3 cellular contexts compared by ENCODE assay signal in genomic region chr3:89312141-89312540, GRCh38.
TF ChIP-seq lines count a peak whose summit lies in the region.

No MANE protein-coding gene starts in this region.

TF ChIP-seq in HepG2, 621 proteins besides CTCF, POLR2A, EP300 and RAD21:
- no peak for TF ChIP-seq ZNF331 (CRISPR knock-in tag; IDR thresholded peaks at IDR 0.05)
- TF ChIP-seq CEBPB (IDR thresholded peaks at IDR 0.05; ENCODE audit: borderline replicate concordance, low read depth, low read length) = peak; percentile 23; the same call in 1 of the 2 replicates

TF ChIP-seq in IMR-90, 13 proteins besides CTCF, POLR2A, EP300 and RAD21:
- TF ChIP-seq RCOR1 (IDR thresholded peaks at IDR 0.05; ENCODE audit: insufficient replicate concordance, low read length) (no peak), CEBPB (IDR thresholded peaks at IDR 0.05; ENCODE audit: low read depth, low read length) (peak; percentile 65)

TF ChIP-seq in H1, 55 proteins besides CTCF, POLR2A, EP300 and RAD21:
- TF ChIP-seq GABPA (IDR thresholded peaks at IDR 0.05; ENCODE audit: borderline replicate concordance, insufficient read depth, low read length) (no peak), SUZ12 (IDR thresholded peaks at IDR 0.05; ENCODE audit: low read length) (no peak), CBX8 (IDR thresholded peaks at IDR 0.05; ENCODE audit: borderline replicate concordance, low read depth, low read length) (no peak), CEBPB (IDR thresholded peaks at IDR 0.05; ENCODE audit: low read depth, low read length) (peak; percentile 66; the same call in 1 of the 2 replicates), CTBP2 (IDR thresholded peaks at IDR 0.05; ENCODE audit: borderline replicate concordance, insufficient read depth, insufficient read length, low read length) (no peak)
